23 cellular contexts compared by ENCODE assay signal in genomic region chr6:37275350-37275749, GRCh38.
"Had no signal": no experiment of that assay in that cellular context is flagged by ENCODE, and none has a peak within 500 bp of the region (broad histone marks: within the 10 kb centered on the region; RNA-seq: fewer than 3 reads in every experiment).

No MANE protein-coding gene starts in this region.

- H3K9me3 Mint-ChIP-seq: activated B cell treated with CpG ODN at 0.5 μM for 24 hours; activated naive CD4-positive, alpha-beta T cell treated with anti-CD3 and anti-CD28 coated beads, Interleukin-2, amount 50 U/mL, for 24 hours; activated T-cell treated with anti-CD3 and anti-CD28 coated beads, Interleukin-2, amount 50 U/mL, for 4 hours; central memory CD8-positive, alpha-beta T cell; endodermal cell had no signal

- H3K27ac Mint-ChIP-seq: activated B cell treated with CpG ODN at 0.5 μM for 24 hours; activated naive CD4-positive, alpha-beta T cell treated with anti-CD3 and anti-CD28 coated beads, Interleukin-2, amount 50 U/mL, for 24 hours; endodermal cell; progenitor cell of endocrine pancreas had no signal

- DNase-seq: activated B cell treated with CpG ODN at 0.5 μM for 24 hours; activated CD4-positive, alpha-beta T cell treated with anti-CD3 and anti-CD28 coated beads, Interleukin-2, amount 50 U/mL, for 1 hour; activated CD8-positive, alpha-beta memory T cell treated with anti-CD3 and anti-CD28 coated beads for 24 hours; activated CD8-positive, alpha-beta memory T cell treated with anti-CD3 and anti-CD28 coated beads, Interleukin-2, amount 50 U/mL, for 4 hours; activated effector memory CD4-positive, alpha-beta T cell treated with anti-CD3 and anti-CD28 coated beads, Interleukin-2, amount 50 U/mL, for 16 hours; activated T-cell treated with anti-CD3 and anti-CD28 coated beads, Interleukin-2, amount 50 U/mL, for 4 hours; adrenal gland; endodermal cell; esophagus squamous epithelium; head of caudate nucleus; hypothalamus; left ventricle myocardium inferior; mammary epithelial cell; midbrain; stimulated activated CD4-positive, alpha-beta T cell treated with anti-CD3 and anti-CD28 coated beads, Interleukin-4, amount 100 ng/mL, for 1 hour; stimulated activated naive CD4-positive, alpha-beta T cell; T1000; upper lobe of left lung had no signal

- H3K4me1 Mint-ChIP-seq: endodermal cell had no signal

- ATAC-seq: activated T-cell treated with anti-CD3 and anti-CD28 coated beads, Interleukin-2, amount 50 U/mL, for 4 hours; gastroesophageal sphincter; SK-N-SH treated with all-trans-retinoic acid at 6 μM for 48 hours had no signal

- H3K27me3 Mint-ChIP-seq: activated B cell treated with CpG ODN at 0.5 μM for 24 hours; activated naive CD4-positive, alpha-beta T cell treated with anti-CD3 and anti-CD28 coated beads, Interleukin-2, amount 50 U/mL, for 24 hours; central memory CD8-positive, alpha-beta T cell; progenitor cell of endocrine pancreas had no signal

- H3K4me3 Mint-ChIP-seq: activated B cell treated with CpG ODN at 0.5 μM for 24 hours; activated naive CD4-positive, alpha-beta T cell treated with anti-CD3 and anti-CD28 coated beads, Interleukin-2, amount 50 U/mL, for 24 hours; activated T-cell treated with anti-CD3 and anti-CD28 coated beads, Interleukin-2, amount 50 U/mL, for 4 hours; central memory CD8-positive, alpha-beta T cell; endodermal cell had no signal
